Comparison of ENCODE assay signal across 8 cellular contexts in genomic region chrX:39335447-39336235, GRCh38.
A peak's percentile ranks its signal among the peaks of the same experiment; 100 is the strongest.
DNase-seq lines count a peak whose midpoint lies in the region; ATAC-seq lines count a peak whose summit lies in the region.

No MANE protein-coding gene starts in this region.

- peaks cover 3% of the 10 kb centered on the region for H3K9me3 Mint-ChIP-seq in activated CD4-positive, alpha-beta T cell treated with anti-CD3 and anti-CD28 coated beads, Interleukin-2, amount 10 ng/mL, durations not matched to agents 24 days and 14 days
- H3K9me3 Mint-ChIP-seq in activated T-helper 2 cell treated with anti-CD3 and anti-CD28 coated beads, Interferon-gamma antibody, Interleukin-2, Interleukin-4, amounts not matched to agents 10 μg/mL and 5 μg/mL and 100 μg/mL, durations not matched to agents 14 hours and 24 hours and 36 hours, result peaks cover 12% of the 10 kb centered on the region
- H3K9me3 Mint-ChIP-seq in stimulated activated effector memory CD8-positive, alpha-beta T cell treated with anti-CD3 and anti-CD28 coated beads, Interleukin-12 subunit alpha, Interleukin-12 subunit beta, amount 100 ng/mL, for 72 hours, result no peaks in the 10 kb centered on the region

- peaks cover 42% of the 10 kb centered on the region for H3K4me1 Mint-ChIP-seq in activated CD4-positive, alpha-beta T cell treated with anti-CD3 and anti-CD28 coated beads, Interleukin-2, amount 10 ng/mL, durations not matched to agents 24 days and 14 days
- H3K4me1 Mint-ChIP-seq in activated T-helper 2 cell treated with anti-CD3 and anti-CD28 coated beads, Interferon-gamma antibody, Interleukin-2, Interleukin-4, amounts not matched to agents 10 μg/mL and 5 μg/mL and 100 μg/mL, durations not matched to agents 14 hours and 24 hours and 36 hours (ENCODE audit: low read depth), result peaks cover 55% of the 10 kb centered on the region
- H3K4me1 Mint-ChIP-seq in stimulated activated effector memory CD8-positive, alpha-beta T cell treated with anti-CD3 and anti-CD28 coated beads, Interleukin-12 subunit alpha, Interleukin-12 subunit beta, amount 100 ng/mL, for 72 hours, result peaks cover 26% of the 10 kb centered on the region

- DNase-seq in activated CD4-positive, alpha-beta T cell treated with anti-CD3 and anti-CD28 coated beads, Interleukin-2, amount 10 ng/mL, durations not matched to agents 24 days and 14 days, result no peak
- no peak for DNase-seq in activated CD4-positive, alpha-beta T cell treated with anti-CD3 and anti-CD28 coated beads for 48 hours
- DNase-seq in NCI-H2029 (lab: John Stamatoyannopoulos, UW) (peak; percentile 9), posterior vena cava (ENCODE audit: low spot score) (no peak)
- no peak for DNase-seq in activated T-helper 2 cell treated with anti-CD3 and anti-CD28 coated beads, Interferon-gamma antibody, Interleukin-2, Interleukin-4, amounts not matched to agents 10 μg/mL and 5 μg/mL and 100 μg/mL, durations not matched to agents 14 hours and 24 hours and 36 hours (ENCODE audit: low spot score)
- DNase-seq in stimulated activated effector memory CD8-positive, alpha-beta T cell treated with anti-CD3 and anti-CD28 coated beads, Interleukin-12 subunit alpha, Interleukin-12 subunit beta, amount 100 ng/mL, for 72 hours (ENCODE audit: low spot score in 2 of 2), result no peak

- H3K36me3 Mint-ChIP-seq in activated CD4-positive, alpha-beta T cell treated with anti-CD3 and anti-CD28 coated beads, Interleukin-2, amount 10 ng/mL, durations not matched to agents 24 days and 14 days (ENCODE audit: low read depth), result peaks cover 8% of the 10 kb centered on the region
- peaks cover 16% of the 10 kb centered on the region for H3K36me3 Mint-ChIP-seq in activated T-helper 2 cell treated with anti-CD3 and anti-CD28 coated beads, Interferon-gamma antibody, Interleukin-2, Interleukin-4, amounts not matched to agents 10 μg/mL and 5 μg/mL and 100 μg/mL, durations not matched to agents 14 hours and 24 hours and 36 hours (ENCODE audit: low read depth)
- H3K36me3 Mint-ChIP-seq in stimulated activated effector memory CD8-positive, alpha-beta T cell treated with anti-CD3 and anti-CD28 coated beads, Interleukin-12 subunit alpha, Interleukin-12 subunit beta, amount 100 ng/mL, for 72 hours, result no peaks in the 10 kb centered on the region

- ATAC-seq in stimulated activated effector memory CD8-positive, alpha-beta T cell treated with anti-CD3 and anti-CD28 coated beads, Interleukin-12 subunit alpha, Interleukin-12 subunit beta, amount 100 ng/mL, for 72 hours, result no peak
- no peak for ATAC-seq in GM19455 (IDR thresholded peaks at IDR 0.05; ENCODE audit: unreplicated experiment)
- no peak for ATAC-seq in HG03442 (IDR thresholded peaks at IDR 0.05; ENCODE audit: unreplicated experiment)

- no peaks in the 10 kb centered on the region for H3K27me3 Mint-ChIP-seq in activated CD4-positive, alpha-beta T cell treated with anti-CD3 and anti-CD28 coated beads, Interleukin-2, amount 10 ng/mL, durations not matched to agents 24 days and 14 days
- no peaks in the 10 kb centered on the region for H3K27me3 Mint-ChIP-seq in activated T-helper 2 cell treated with anti-CD3 and anti-CD28 coated beads, Interferon-gamma antibody, Interleukin-2, Interleukin-4, amounts not matched to agents 10 μg/mL and 5 μg/mL and 100 μg/mL, durations not matched to agents 14 hours and 24 hours and 36 hours (ENCODE audit: low read depth)

- no peak overlapping the region for H3K4me3 Mint-ChIP-seq in activated CD4-positive, alpha-beta T cell treated with anti-CD3 and anti-CD28 coated beads, Interleukin-2, amount 10 ng/mL, durations not matched to agents 24 days and 14 days
- H3K4me3 Mint-ChIP-seq in activated T-helper 2 cell treated with anti-CD3 and anti-CD28 coated beads, Interferon-gamma antibody, Interleukin-2, Interleukin-4, amounts not matched to agents 10 μg/mL and 5 μg/mL and 100 μg/mL, durations not matched to agents 14 hours and 24 hours and 36 hours (ENCODE audit: low read depth), result no peak overlapping the region
- H3K4me3 Mint-ChIP-seq in stimulated activated effector memory CD8-positive, alpha-beta T cell treated with anti-CD3 and anti-CD28 coated beads, Interleukin-12 subunit alpha, Interleukin-12 subunit beta, amount 100 ng/mL, for 72 hours, result no peak overlapping the region

- intact Hi-C loops in activated CD4-positive, alpha-beta T cell treated with anti-CD3 and anti-CD28 coated beads, Interleukin-2, amount 10 ng/mL, durations not matched to agents 24 days and 14 days (cut with micrococcal nuclease), result loop anchor here (10.0 kb wide), 2 partner anchors 439 to 519 kb away; no protein-coding TSS in a partner anchor
- intact Hi-C loops in activated T-helper 2 cell treated with anti-CD3 and anti-CD28 coated beads, Interferon-gamma antibody, Interleukin-2, Interleukin-4, amounts not matched to agents 10 μg/mL and 5 μg/mL and 100 μg/mL, durations not matched to agents 14 hours and 24 hours and 36 hours (cut with micrococcal nuclease), result loop anchor here (10.0 kb wide), 1 partner anchor 519 kb away; no protein-coding TSS in a partner anchor
- intact Hi-C loops in posterior vena cava (cut with DNase I), result no loop called here

- peak overlapping the region; percentile 95 for H3K27ac Mint-ChIP-seq in activated CD4-positive, alpha-beta T cell treated with anti-CD3 and anti-CD28 coated beads, Interleukin-2, amount 10 ng/mL, durations not matched to agents 24 days and 14 days
- H3K27ac Mint-ChIP-seq in activated T-helper 2 cell treated with anti-CD3 and anti-CD28 coated beads, Interferon-gamma antibody, Interleukin-2, Interleukin-4, amounts not matched to agents 10 μg/mL and 5 μg/mL and 100 μg/mL, durations not matched to agents 14 hours and 24 hours and 36 hours, result peak overlapping the region; percentile 75
- peak overlapping the region; percentile 87 for H3K27ac Mint-ChIP-seq in stimulated activated effector memory CD8-positive, alpha-beta T cell treated with anti-CD3 and anti-CD28 coated beads, Interleukin-12 subunit alpha, Interleukin-12 subunit beta, amount 100 ng/mL, for 72 hours

Comparison
In these comparisons a context has a peak if more than half of its experiments do, and no peak if none do; other contexts are left out.
1. intact Hi-C loops: an anchor here in activated CD4-positive, alpha-beta T cell treated with anti-CD3 and anti-CD28 coated beads, Interleukin-2, amount 10 ng/mL, durations not matched to agents 24 days and 14 days (10.0 kb wide) and activated T-helper 2 cell treated with anti-CD3 and anti-CD28 coated beads, Interferon-gamma antibody, Interleukin-2, Interleukin-4, amounts not matched to agents 10 μg/mL and 5 μg/mL and 100 μg/mL, durations not matched to agents 14 hours and 24 hours and 36 hours (10.0 kb wide); none called in posterior vena cava.